In genomic region chr10:70232155-70232858, GRCh38 we compare ENCODE assay signal across 8 cellular contexts. TPM values are rescaled to one million over a fixed set of nuclear protein-coding genes. Genes with fewer than 3 reads are reported as not detected.
DNase-seq lines count a peak whose midpoint lies in the region; ATAC-seq and TF ChIP-seq lines count a peak whose summit lies in the region.

No MANE protein-coding gene starts in this region.

- H3K27ac ChIP-seq in DND-41 (ENCODE audit: low read length) = peak overlapping the region; percentile 81
- H3K27ac ChIP-seq in right lobe of liver = peak overlapping the region; percentile 76 to 97 (median 91)

- POLR2A ChIA-PET in activated B cell treated with CpG ODN at 0.5 μM for 24 hours (lab: Charles Lee) = interaction anchor here (0.5 to 3.1 kb wide), 8 partner anchors 44 to 172 kb away, joined by 3 to 17 read pairs (median 9); partner anchors contain the start of genes EIF4EBP2, SAR1A and TYSND1

- peaks cover 17% of the 10 kb centered on the region for H3K4me1 Mint-ChIP-seq in activated B cell treated with CpG ODN at 0.5 μM for 24 hours
- peaks cover 17% of the 10 kb centered on the region for H3K4me1 Mint-ChIP-seq in dendritic cell treated with granulocyte-macrophage colony-stimulating factor and Interleukin-4, amounts not matched to agents 40 ng/mL and 50 ng/mL, for 4 days (ENCODE audit: low read depth)

- H3K4me3 ChIP-seq in DND-41 (ENCODE audit: low read depth in 1 of 2, low read length in 2 of 2) = peak overlapping the region; percentile 98 to 100
- H3K4me3 ChIP-seq in right lobe of liver = peak overlapping the region; percentile 75 to 96 (median 81)

- no peaks in the 10 kb centered on the region for H3K9me3 ChIP-seq in DND-41 (ENCODE audit: insufficient read depth, low read length, severe bottlenecking)
- no peaks in the 10 kb centered on the region for H3K9me3 ChIP-seq in right lobe of liver

- peak overlapping the region; percentile 82 for H3K9ac ChIP-seq in DND-41 (ENCODE audit: low read depth, low read length)

- H3K36me3 Mint-ChIP-seq in activated B cell treated with CpG ODN at 0.5 μM for 24 hours (ENCODE audit: low read depth) = peaks cover 20% of the 10 kb centered on the region
- H3K36me3 Mint-ChIP-seq in dendritic cell treated with granulocyte-macrophage colony-stimulating factor and Interleukin-4, amounts not matched to agents 40 ng/mL and 50 ng/mL, for 4 days (ENCODE audit: low read depth) = peaks cover 13% of the 10 kb centered on the region

- TF ChIP-seq CTCF in DND-41 (IDR thresholded peaks at IDR 0.05; ENCODE audit: borderline replicate concordance, extremely low read depth, low read length, poor library complexity, severe bottlenecking) = no peak
- TF ChIP-seq CTCF in activated B cell treated with CpG ODN at 0.5 μM for 24 hours (IDR thresholded peaks at IDR 0.05) = no peak
- no peak for TF ChIP-seq CTCF in right lobe of liver (IDR thresholded peaks at IDR 0.05)

- peaks cover 39% of the 10 kb centered on the region for H4K20me1 ChIP-seq in DND-41 (ENCODE audit: insufficient read depth, low read length)

- WGBS in right lobe of liver (ENCODE audit: insufficient coverage, low coverage, low lambda C conversion rate, missing lambda C conversion rate) = 2% methylated on average over 32 of the region's 39 CpGs

- H3K27me3 ChIP-seq in DND-41 (ENCODE audit: insufficient read depth, low read length, poor library complexity) (no peaks in the 10 kb centered on the region), right lobe of liver (no peaks in the 10 kb centered on the region)

- H3K36me3 ChIP-seq in DND-41 (ENCODE audit: insufficient read depth, low read length) (peaks cover 35% of the 10 kb centered on the region), right lobe of liver (peaks cover 0 to 14% (median 0%) of the 10 kb centered on the region in 4 donors)

- ATAC-seq in DND-41 (ENCODE audit: insufficient read depth, low read depth) = peak; percentile 38
- no peak for ATAC-seq in activated B cell treated with CpG ODN at 0.5 μM for 24 hours (ENCODE audit: low read depth)
- ATAC-seq in right lobe of liver = peak; percentile 56 to 64 (median 62)
- ATAC-seq in GM18858 (IDR thresholded peaks at IDR 0.05; ENCODE audit: unreplicated experiment) = no peak

- peak overlapping the region; percentile 37 for H3K27ac Mint-ChIP-seq in activated B cell treated with CpG ODN at 0.5 μM for 24 hours
- H3K27ac Mint-ChIP-seq in dendritic cell treated with granulocyte-macrophage colony-stimulating factor and Interleukin-4, amounts not matched to agents 40 ng/mL and 50 ng/mL, for 4 days = peak overlapping the region; percentile 83

- H3K27me3 Mint-ChIP-seq in activated B cell treated with CpG ODN at 0.5 μM for 24 hours = no peaks in the 10 kb centered on the region
- peaks cover 4% of the 10 kb centered on the region for H3K27me3 Mint-ChIP-seq in dendritic cell treated with granulocyte-macrophage colony-stimulating factor and Interleukin-4, amounts not matched to agents 40 ng/mL and 50 ng/mL, for 4 days

- H3K4me1 ChIP-seq in DND-41 (ENCODE audit: insufficient read depth, low read length) = peaks cover 47% of the 10 kb centered on the region
- peaks cover 0 to 13% (median 3%) of the 10 kb centered on the region in 4 donors for H3K4me1 ChIP-seq in right lobe of liver

- peak overlapping the region; percentile 76 for H2AFZ ChIP-seq in DND-41 (ENCODE audit: low read depth, low read length)

- H3K4me3 Mint-ChIP-seq in activated B cell treated with CpG ODN at 0.5 μM for 24 hours = peak overlapping the region; percentile 92
- H3K4me3 Mint-ChIP-seq in dendritic cell treated with granulocyte-macrophage colony-stimulating factor and Interleukin-4, amounts not matched to agents 40 ng/mL and 50 ng/mL, for 4 days = peak overlapping the region; percentile 93

- peak; percentile 89 for TF ChIP-seq POLR2A in right lobe of liver (IDR thresholded peaks at IDR 0.05)

- H3K79me2 ChIP-seq in DND-41 (ENCODE audit: insufficient read depth, low read length) = peaks cover 59% of the 10 kb centered on the region

- DNase-seq in DND-41 = peak; percentile 58
- DNase-seq in Kasumi-1 (lab: John Stamatoyannopoulos, UW) = peak; percentile 58 to 81
- no peak for DNase-seq in activated B cell treated with CpG ODN at 0.5 μM for 24 hours
- peak; percentile 66 to 79 (median 77) for DNase-seq in right lobe of liver
- peak; percentile 9 to 18 for DNase-seq in stimulated activated CD8-positive, alpha-beta memory T cell treated with anti-CD3 and anti-CD28 coated beads, Interleukin-2, amount 100 ng/mL, for 48 hours (ENCODE audit: low read depth in 2 of 2)
- DNase-seq in middle frontal gyrus (ENCODE audit: extremely low spot score, low spot score) = no peak

- intact Hi-C loops in activated B cell treated with CpG ODN at 0.5 μM for 24 hours (cut with micrococcal nuclease) = loop anchor here (2.0 to 5.0 kb wide), 4 partner anchors 132 to 825 kb away; partner anchors contain the start of genes PCBD1 and SGPL1
- intact Hi-C loops in dendritic cell treated with granulocyte-macrophage colony-stimulating factor and Interleukin-4, amounts not matched to agents 40 ng/mL and 50 ng/mL, for 4 days (cut with micrococcal nuclease) = no loop called here
- intact Hi-C loops in right lobe of liver (cut with DNase I) = no loop called here

- no peaks in the 10 kb centered on the region for H3K9me3 Mint-ChIP-seq in activated B cell treated with CpG ODN at 0.5 μM for 24 hours
- no peaks in the 10 kb centered on the region for H3K9me3 Mint-ChIP-seq in dendritic cell treated with granulocyte-macrophage colony-stimulating factor and Interleukin-4, amounts not matched to agents 40 ng/mL and 50 ng/mL, for 4 days

- H3K4me2 ChIP-seq in DND-41 (ENCODE audit: insufficient read depth, low read length) = peak overlapping the region; percentile 91

- CTCF ChIA-PET in activated B cell treated with CpG ODN at 0.5 μM for 24 hours (lab: Charles Lee) = interaction anchor here (1.2 to 4.1 kb wide), 4 partner anchors 10 to 135 kb away, joined by 4 to 51 read pairs (median 18); no protein-coding TSS in a partner anchor

RNA-seq across cellular contexts. Expression of gene PPA1, which starts 0.9 kb away (rescaled TPM):
- total RNA-seq in activated B cell treated with CpG ODN at 0.5 μM for 24 hours (107 and 118 TPM in 2 replicates), right lobe of liver (100 to 1,000 TPM in 3 of 6 experiments, 10 to 100 TPM in 3; 64.8 to 133 (median 95.7) TPM)

RNA-seq across cellular contexts. Expression of gene NPFFR1, which starts 51.5 kb away (rescaled TPM):
- total RNA-seq in activated B cell treated with CpG ODN at 0.5 μM for 24 hours (not detected in 2 replicates), right lobe of liver (not detected)

Comparison
In these comparisons a context has a peak if more than half of its experiments do, and no peak if none do; other contexts are left out.
1. ATAC-seq: peak in DND-41 (single experiment) and right lobe of liver (4 of 4); none in activated B cell treated with CpG ODN at 0.5 μM for 24 hours (single experiment) and GM18858 (single experiment).
2. DNase-seq: peak in DND-41 (single experiment), Kasumi-1 (2 of 2), right lobe of liver (3 of 3) and stimulated activated CD8-positive, alpha-beta memory T cell treated with anti-CD3 and anti-CD28 coated beads, Interleukin-2, amount 100 ng/mL, for 48 hours (2 of 2); none in activated B cell treated with CpG ODN at 0.5 μM for 24 hours (single experiment) and middle frontal gyrus (single experiment).